In genomic region chr5:35884125-35884788, GRCh38 we compare ENCODE assay signal across 8 cellular contexts. TPM values are rescaled to one million over a fixed set of nuclear protein-coding genes. Genes with fewer than 3 reads are reported as not detected.
DNase-seq lines count a peak whose midpoint lies in the region; ATAC-seq and TF ChIP-seq lines count a peak whose summit lies in the region.

No MANE protein-coding gene starts in this region.

- no peak for DNase-seq in CD8-positive, alpha-beta memory T cell
- DNase-seq in H4 (ENCODE audit: low spot score) (peak; percentile 77), epithelial cell of proximal tubule (ENCODE audit: low read depth) (peak; percentile 70), mesenteric fat pad (ENCODE audit: low spot score) (no peak), NCI-H345 (lab: John Stamatoyannopoulos, UW) (no peak)

- TF ChIP-seq CTCF in OCI-LY1 (IDR thresholded peaks at IDR 0.05; ENCODE audit: low read length): no peak
- no peak for TF ChIP-seq CTCF in epithelial cell of proximal tubule (conservative IDR thresholded peaks at IDR 0.05; ENCODE audit: low read depth, low read length)

- H3K27ac Mint-ChIP-seq in CD8-positive, alpha-beta memory T cell: peak overlapping the region; percentile 17 to 94 (median 76)

- H3K4me2 ChIP-seq in OCI-LY1 (ENCODE audit: low read length): peak overlapping the region; percentile 49

- CTCF ChIA-PET in CD8-positive, alpha-beta memory T cell (lab: Charles Lee): no interaction called here

- H2AFZ ChIP-seq in OCI-LY1 (ENCODE audit: low read length): no peak overlapping the region

- H3K9me3 ChIP-seq in CD8-positive, alpha-beta memory T cell (ENCODE audit: low read length): no peaks in the 10 kb centered on the region
- H3K9me3 ChIP-seq in OCI-LY1 (ENCODE audit: low read length): no peaks in the 10 kb centered on the region

- H3K79me2 ChIP-seq in OCI-LY1 (ENCODE audit: insufficient read depth, low read length): no peaks in the 10 kb centered on the region

- peaks cover 39 to 55% (median 52%) of the 10 kb centered on the region in 3 donors for H3K4me1 Mint-ChIP-seq in CD8-positive, alpha-beta memory T cell

- H3K27me3 ChIP-seq in CD8-positive, alpha-beta memory T cell (ENCODE audit: insufficient read depth, low read length, poor library complexity, severe bottlenecking): no peaks in the 10 kb centered on the region
- H3K27me3 ChIP-seq in OCI-LY1 (ENCODE audit: insufficient read depth, low read length): no peaks in the 10 kb centered on the region

- H3K9me3 Mint-ChIP-seq in CD8-positive, alpha-beta memory T cell: peaks cover 0 to 2% (median 0%) of the 10 kb centered on the region in 5 donors

- no peaks in the 10 kb centered on the region for H3K36me3 ChIP-seq in CD8-positive, alpha-beta memory T cell (ENCODE audit: insufficient read depth, low read length)
- H3K36me3 ChIP-seq in OCI-LY1 (ENCODE audit: insufficient read depth, low read length): peaks cover 10% of the 10 kb centered on the region

- H3K36me3 Mint-ChIP-seq in CD8-positive, alpha-beta memory T cell: peaks cover 0 to 14% (median under 1%) of the 10 kb centered on the region in 3 donors

- peaks cover 19% of the 10 kb centered on the region for H3K4me1 ChIP-seq in CD8-positive, alpha-beta memory T cell (ENCODE audit: insufficient read depth, low read length)
- peaks cover 91% of the 10 kb centered on the region for H3K4me1 ChIP-seq in OCI-LY1 (ENCODE audit: insufficient read depth, low read length, severe bottlenecking)

- H3K4me3 ChIP-seq in CD8-positive, alpha-beta memory T cell (ENCODE audit: low read length): no peak overlapping the region
- H3K4me3 ChIP-seq in OCI-LY1 (ENCODE audit: low read depth, low read length, poor library complexity, severe bottlenecking) (peak overlapping the region; percentile 8), epithelial cell of proximal tubule (ENCODE audit: low read depth, low read length) (no peak overlapping the region)

- peak overlapping the region; percentile 68 for H3K9ac ChIP-seq in OCI-LY1 (ENCODE audit: low read length)

- no peak overlapping the region for H3K27ac ChIP-seq in CD8-positive, alpha-beta memory T cell (ENCODE audit: low read depth, low read length)
- peak overlapping the region; percentile 98 for H3K27ac ChIP-seq in OCI-LY1 (ENCODE audit: low read depth, low read length, poor library complexity, severe bottlenecking)

- H3K4me3 Mint-ChIP-seq in CD8-positive, alpha-beta memory T cell: peak overlapping the region in 5 of 7 donors; percentile 19 to 65 (median 54)

- no peaks in the 10 kb centered on the region for H3K9me2 ChIP-seq in OCI-LY1 (ENCODE audit: low read depth, low read length)

- no peaks in the 10 kb centered on the region for H4K20me1 ChIP-seq in OCI-LY1 (ENCODE audit: insufficient read depth, low read length)

- H3F3A ChIP-seq in OCI-LY1 (ENCODE audit: insufficient read depth, low read length): no peaks in the 10 kb centered on the region; the same call in 1 of the 2 replicates

- H3K27me3 Mint-ChIP-seq in CD8-positive, alpha-beta memory T cell: no peaks in the 10 kb centered on the region

- POLR2A ChIA-PET in CD8-positive, alpha-beta memory T cell (lab: Charles Lee): interaction anchor here (0.8 to 1.3 kb wide), 4 partner anchors 10 to 101 kb away, joined by 3 to 4 read pairs (median 3); no protein-coding TSS in a partner anchor

- ATAC-seq in GM19035 (IDR thresholded peaks at IDR 0.05; ENCODE audit: unreplicated experiment) (no peak), HG03139 (IDR thresholded peaks at IDR 0.05; ENCODE audit: unreplicated experiment) (no peak)

RNA-seq across cellular contexts. Expression of gene IL7R, which starts 27.6 kb away (rescaled TPM):
- 100 to 1,000 TPM; 272 to 289 TPM for total RNA-seq in CD8-positive, alpha-beta memory T cell
- polyA plus RNA-seq in CD8-positive, alpha-beta memory T cell: 761 TPM
- total RNA-seq in H4 (2014; rRNA removed; shearing (Covaris generic)): 9.0 and 10.6 TPM in 2 replicates
- total RNA-seq in epithelial cell of proximal tubule: 0.12 and 1.6 TPM in 2 replicates
- total RNA-seq in mesenteric fat pad: 5.2 TPM

RNA-seq across cellular contexts. Expression of gene CAPSL, which starts 54.2 kb away (rescaled TPM):
- total RNA-seq in CD8-positive, alpha-beta memory T cell: under 1 TPM; 0.40 to 0.59 TPM
- polyA plus RNA-seq in CD8-positive, alpha-beta memory T cell: not detected
- total RNA-seq in H4 (2014; rRNA removed; shearing (Covaris generic)): not detected in 2 replicates
- total RNA-seq in epithelial cell of proximal tubule (not detected in 2 replicates), mesenteric fat pad (not detected)

Comparison
In these comparisons a context has a peak if more than half of its experiments do, and no peak if none do; other contexts are left out.
1. DNase-seq: peak in H4 (single experiment) and epithelial cell of proximal tubule (single experiment); none in CD8-positive, alpha-beta memory T cell (0 of 5), mesenteric fat pad (single experiment) and NCI-H345 (single experiment).
2. RNA of gene IL7R, which starts 27.6 kb away (total RNA-seq): 272 to 289 TPM in CD8-positive, alpha-beta memory T cell; 9.0 to 10.6 TPM in H4, 5.2 TPM in mesenteric fat pad (single experiment) and 0.12 to 1.6 TPM in epithelial cell of proximal tubule; every median in the first group is over 10 times any median in the second.